12 cellular contexts compared by ENCODE assay signal in the genomic region with DNA sequence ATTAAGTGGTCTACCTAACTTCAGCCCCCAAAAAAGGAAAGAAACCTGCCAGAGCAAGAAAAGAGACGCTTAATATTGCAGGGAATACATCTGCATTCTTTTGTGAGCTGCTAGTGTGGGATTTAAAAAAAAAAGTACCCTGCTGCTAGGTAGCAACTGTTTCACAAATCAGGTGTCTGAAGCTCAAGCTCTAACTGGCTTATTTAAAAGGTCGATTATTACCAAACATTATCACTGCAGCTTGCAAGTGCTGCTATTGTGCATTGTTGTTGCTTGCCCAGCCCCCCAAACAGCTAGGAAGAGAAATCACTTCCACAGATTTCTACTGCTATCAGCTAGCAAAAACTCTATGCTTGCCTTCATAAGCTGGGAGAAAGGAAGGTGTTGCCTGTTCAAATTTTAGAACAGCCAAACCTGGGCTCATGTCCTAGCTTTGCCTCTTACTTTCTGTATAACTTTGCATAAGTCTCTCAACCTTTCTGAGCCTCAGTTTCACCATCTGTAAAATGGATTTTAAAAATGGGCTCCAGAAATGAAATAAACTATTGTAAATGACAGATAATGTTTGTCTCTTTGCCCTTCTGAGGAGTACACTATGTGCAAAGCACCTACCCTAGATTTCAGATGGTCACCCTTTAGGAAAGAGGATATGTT.
DNase-seq lines count a peak whose midpoint lies in the region; ATAC-seq and TF ChIP-seq lines count a peak whose summit lies in the region.
"Had no signal": no experiment of that assay in that cellular context is flagged by ENCODE, and none has a peak within 500 bp of the region (broad histone marks: within the 10 kb centered on the region; RNA-seq: fewer than 3 reads in every experiment).

No MANE protein-coding gene starts in this region.

- no peak for ATAC-seq in stimulated activated memory B cell treated with anti-CD40 and anti-IgM and Interleukin-4, amounts not matched to agents 10 μg/mL and 1 μg/mL and 100 μg/mL, for 72 hours
- ATAC-seq in GM21576 (IDR thresholded peaks at IDR 0.05; ENCODE audit: unreplicated experiment) = no peak
- ATAC-seq: stimulated activated effector memory CD8-positive, alpha-beta T cell treated with anti-CD3 and anti-CD28 coated beads, Interleukin-12 subunit alpha, Interleukin-12 subunit beta, amount 100 ng/mL, for 72 hours had no signal

- no peaks in the 10 kb centered on the region for H3K27me3 ChIP-seq in HUES64 (ENCODE audit: insufficient read depth, low read length)
- H3K27me3 ChIP-seq in mesendoderm (ENCODE audit: insufficient read depth, low read length, poor library complexity) = no peaks in the 10 kb centered on the region

- H3K18ac ChIP-seq in mesendoderm (ENCODE audit: low read length) = peak overlapping the region; percentile 28

- H3K23ac ChIP-seq in mesendoderm (ENCODE audit: low read length) = no peak overlapping the region

- H3K9ac ChIP-seq in HUES64 (ENCODE audit: low read depth, low read length) = no peak overlapping the region
- no peak overlapping the region for H3K9ac ChIP-seq in mesendoderm (ENCODE audit: low read length)

- peaks cover 3% of the 10 kb centered on the region; the same call in 1 of the 2 replicates for H3K9me3 ChIP-seq in HUES64 (ENCODE audit: insufficient read depth, low read depth, low read length)

- H3K79me1 ChIP-seq in mesendoderm (ENCODE audit: low read length) = no peaks in the 10 kb centered on the region

- no peak overlapping the region for H3K56ac ChIP-seq in mesendoderm (ENCODE audit: low read length)

- H3K4me3 Mint-ChIP-seq in stimulated activated memory B cell treated with anti-CD40 and anti-IgM and Interleukin-4, amounts not matched to agents 10 μg/mL and 1 μg/mL and 100 μg/mL, for 72 hours = peak overlapping the region; percentile 55
- H3K4me3 Mint-ChIP-seq: stimulated activated effector memory CD8-positive, alpha-beta T cell treated with anti-CD3 and anti-CD28 coated beads, Interleukin-12 subunit alpha, Interleukin-12 subunit beta, amount 100 ng/mL, for 72 hours had no signal

- H3K27ac ChIP-seq in HUES64 (ENCODE audit: low read depth, low read length) = peak overlapping the region; percentile 59; the same call in 1 of the 2 replicates
- no peak overlapping the region for H3K27ac ChIP-seq in coronary artery
- peak overlapping the region; percentile 8 for H3K27ac ChIP-seq in mesendoderm (ENCODE audit: low read depth, low read length)

- no peak overlapping the region for H2AK5ac ChIP-seq in mesendoderm (ENCODE audit: low read length)

- no peak overlapping the region for H3K4ac ChIP-seq in mesendoderm (ENCODE audit: low read depth, low read length)

- H3K9me3 Mint-ChIP-seq in stimulated activated memory B cell treated with anti-CD40 and anti-IgM and Interleukin-4, amounts not matched to agents 10 μg/mL and 1 μg/mL and 100 μg/mL, for 72 hours = no peaks in the 10 kb centered on the region
- H3K9me3 Mint-ChIP-seq: stimulated activated effector memory CD8-positive, alpha-beta T cell treated with anti-CD3 and anti-CD28 coated beads, Interleukin-12 subunit alpha, Interleukin-12 subunit beta, amount 100 ng/mL, for 72 hours had no signal

- H3K4me1 ChIP-seq in HUES64 (ENCODE audit: insufficient read depth, low read length) = peaks cover 72% of the 10 kb centered on the region
- H3K4me1 ChIP-seq in mesendoderm (ENCODE audit: control insufficient read depth, low read depth, low read length) = peaks cover 6% of the 10 kb centered on the region

- no peak overlapping the region for H2BK5ac ChIP-seq in mesendoderm (ENCODE audit: low read length)

- H3K4me1 Mint-ChIP-seq in stimulated activated memory B cell treated with anti-CD40 and anti-IgM and Interleukin-4, amounts not matched to agents 10 μg/mL and 1 μg/mL and 100 μg/mL, for 72 hours = peaks cover 26% of the 10 kb centered on the region

- H4K5ac ChIP-seq in mesendoderm (ENCODE audit: low read length) = no peak overlapping the region

- no peak overlapping the region for H2BK15ac ChIP-seq in mesendoderm (replicated peaks; ENCODE audit: low read depth)

- no peak for TF ChIP-seq CTCF in coronary artery (IDR thresholded peaks at IDR 0.05)

- WGBS in HUES64 = 16% methylated on average over 2 of the region's 2 CpGs
- no CpG with 5 or more reads among the region's 2 CpGs for WGBS in mesendoderm (ENCODE audit: extremely low coverage, insufficient coverage, low lambda C conversion rate)

- no peak overlapping the region for H3K4me2 ChIP-seq in mesendoderm (ENCODE audit: low read length)

- H3K36me3 ChIP-seq in HUES64 (ENCODE audit: insufficient read depth, low read length) = no peaks in the 10 kb centered on the region
- no peaks in the 10 kb centered on the region for H3K36me3 ChIP-seq in mesendoderm (ENCODE audit: control insufficient read depth, insufficient read depth, low read length)

- DNase-seq in coronary artery (ENCODE audit: low spot score) (no peak), mesendoderm (peak; percentile 73), NCI-H2196 (lab: John Stamatoyannopoulos, UW; ENCODE audit: unreplicated experiment) (no peak), H4 (ENCODE audit: low spot score) (no peak)
- DNase-seq: activated T-cell treated with anti-CD3 and anti-CD28 coated beads, Interleukin-2, amount 50 U/mL, for 48 hours; cerebellar nuclear complex; NCI-H446 treated with DMSO at 0.1 percent for 48 hours; T1000 had no signal

- H3K27me3 Mint-ChIP-seq in stimulated activated memory B cell treated with anti-CD40 and anti-IgM and Interleukin-4, amounts not matched to agents 10 μg/mL and 1 μg/mL and 100 μg/mL, for 72 hours = no peaks in the 10 kb centered on the region

- H3K79me2 ChIP-seq in mesendoderm (ENCODE audit: control insufficient read depth, insufficient read depth, low read length) = no peaks in the 10 kb centered on the region

- H2BK120ac ChIP-seq in mesendoderm (ENCODE audit: low read depth, low read length) = no peak overlapping the region

- peak overlapping the region; percentile 49 for H3K27ac Mint-ChIP-seq in stimulated activated memory B cell treated with anti-CD40 and anti-IgM and Interleukin-4, amounts not matched to agents 10 μg/mL and 1 μg/mL and 100 μg/mL, for 72 hours
- H3K27ac Mint-ChIP-seq: stimulated activated effector memory CD8-positive, alpha-beta T cell treated with anti-CD3 and anti-CD28 coated beads, Interleukin-12 subunit alpha, Interleukin-12 subunit beta, amount 100 ng/mL, for 72 hours had no signal

- H3K4me3 ChIP-seq in HUES64 (ENCODE audit: low read length) (no peak overlapping the region), coronary artery (peak overlapping the region; percentile 59), mesendoderm (ENCODE audit: low read length) (no peak overlapping the region)

- H3K36me3 Mint-ChIP-seq in stimulated activated memory B cell treated with anti-CD40 and anti-IgM and Interleukin-4, amounts not matched to agents 10 μg/mL and 1 μg/mL and 100 μg/mL, for 72 hours = peaks cover 2% of the 10 kb centered on the region
- H3K36me3 Mint-ChIP-seq: stimulated activated effector memory CD8-positive, alpha-beta T cell treated with anti-CD3 and anti-CD28 coated beads, Interleukin-12 subunit alpha, Interleukin-12 subunit beta, amount 100 ng/mL, for 72 hours had no signal

- no peak overlapping the region for H4K8ac ChIP-seq in mesendoderm (ENCODE audit: low read depth, low read length)

Comparison
In these comparisons a context has a peak if more than half of its experiments do, and no peak if none do; other contexts are left out.
1. H3K27ac ChIP-seq: peak in HUES64 (single experiment) and mesendoderm (single experiment); none in coronary artery (0 of 2).